ENCODE assay signal across 21 cellular contexts in the genomic region with DNA sequence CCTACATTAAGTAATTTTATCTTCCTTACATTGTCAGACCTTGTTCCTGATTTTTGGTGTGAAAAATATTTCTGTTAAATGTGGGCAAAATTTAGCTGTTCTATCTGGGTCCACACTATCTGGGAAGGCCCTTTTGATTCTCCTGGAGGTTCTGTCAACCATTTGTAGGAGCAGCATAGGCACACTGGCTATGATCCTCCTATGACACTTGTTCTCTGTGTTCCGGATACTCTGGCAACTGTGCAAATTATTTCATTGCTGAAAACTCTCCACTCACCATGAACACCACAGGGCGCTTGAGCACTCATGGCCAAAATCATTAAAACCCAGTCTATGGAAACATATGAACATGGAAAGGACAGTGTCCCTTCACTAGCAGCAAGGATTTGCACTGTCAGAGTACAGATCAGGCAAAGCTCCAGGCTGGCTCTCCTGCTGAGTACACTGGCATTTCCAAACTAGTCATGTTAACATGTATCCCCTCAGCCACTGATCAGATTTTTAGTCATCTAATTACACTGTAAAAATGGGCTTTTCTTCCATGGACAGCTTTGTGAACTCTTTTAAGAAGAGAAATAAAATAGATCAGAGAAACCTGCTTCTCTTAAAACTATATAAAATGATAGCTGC. TPM values are rescaled to one million over a fixed set of nuclear protein-coding genes. Genes with fewer than 3 reads are reported as not detected.
A peak's percentile ranks its signal among the peaks of the same experiment; 100 is the strongest.
DNase-seq lines count a peak whose midpoint lies in the region; ATAC-seq and TF ChIP-seq lines count a peak whose summit lies in the region.
"Had no signal": no experiment of that assay in that cellular context is flagged by ENCODE, and none has a peak within 500 bp of the region (broad histone marks: within the 10 kb centered on the region; RNA-seq: fewer than 3 reads in every experiment).

No MANE protein-coding gene starts in this region.

- H3K9ac ChIP-seq in smooth muscle cell (ENCODE audit: low read depth): peak overlapping the region; percentile 17

- WGBS in smooth muscle cell (ENCODE audit: low lambda C conversion rate): 93% methylated on average over 2 of the region's 2 CpGs
- WGBS in spleen, 5 donors: 38 to 76% (median 50%) methylated on average over 2 of the region's 2 CpGs

- TF ChIP-seq CTCF in foreskin fibroblast (IDR thresholded peaks at IDR 0.05; ENCODE audit: low read depth, low read length) (no peak), smooth muscle cell (IDR thresholded peaks at IDR 0.05; ENCODE audit: borderline replicate concordance, insufficient read depth, poor library complexity, severe bottlenecking) (no peak), spleen (IDR thresholded peaks at IDR 0.05 in 8 of 11, conservative IDR thresholded peaks at IDR 0.05 in 3 of 11) (no peak)

- H3K27me3 ChIP-seq in smooth muscle cell (ENCODE audit: low read depth): no peaks in the 10 kb centered on the region
- H3K27me3 ChIP-seq in spleen (replicated peaks in 1 of 7): no peaks in the 10 kb centered on the region
- H3K27me3 ChIP-seq: body of pancreas, gastrocnemius medialis, SJSA1 had no signal

- H3K27ac ChIP-seq in smooth muscle cell (ENCODE audit: low read depth): peak overlapping the region; percentile 76
- no peak overlapping the region for H3K27ac ChIP-seq in spleen
- H3K27ac ChIP-seq: body of pancreas, gastrocnemius medialis, psoas muscle, SJSA1 had no signal

- no peaks in the 10 kb centered on the region for H3K79me2 ChIP-seq in smooth muscle cell (ENCODE audit: low read depth)

- H3K36me3 ChIP-seq in smooth muscle cell (ENCODE audit: low read depth) (no peaks in the 10 kb centered on the region), spleen (no peaks in the 10 kb centered on the region)
- H3K36me3 ChIP-seq: gastrocnemius medialis, SJSA1 had no signal

- DNase-seq in EH (ENCODE audit: low read depth) (peak; percentile 61), SK-N-DZ (ENCODE audit: low spot score) (peak; percentile 74), foreskin fibroblast (peak; percentile 24 to 54), smooth muscle cell (lab: John Stamatoyannopoulos, UW; ENCODE audit: unreplicated experiment) (no peak), spleen (no peak)
- DNase-seq: activated CD4-positive, CD25-positive, alpha-beta regulatory T cell; activated CD8-positive, alpha-beta T cell treated with anti-CD3 and anti-CD28 coated beads, Interleukin-2, amount 10 ng/mL, durations not matched to agents 7 days and 5 days; activated naive CD8-positive, alpha-beta T cell treated with anti-CD3 and anti-CD28 coated beads for 36 hours; activated T-cell treated with anti-CD3 and anti-CD28 coated beads, Interleukin-2, amount 50 U/mL, for 72 hours; body of pancreas; gastrocnemius medialis; NCI-H1436; NCI-H2171; NCI-H526 treated with DMSO at 0.1 percent for 48 hours; psoas muscle; stimulated activated CD8-positive, alpha-beta memory T cell treated with anti-CD3 and anti-CD28 coated beads, Interleukin-4, amount 100 ng/mL, for 48 hours had no signal

- H2AFZ ChIP-seq in smooth muscle cell (ENCODE audit: low read depth): peak overlapping the region; percentile 58

- H3K4me2 ChIP-seq in smooth muscle cell: peak overlapping the region; percentile 44

- TF ChIP-seq POLR2A in spleen (IDR thresholded peaks at IDR 0.05): no peak

- intact Hi-C loops in spleen (cut with DNase I; ENCODE audit: low total_unique reads): no loop called here

- H4K20me1 ChIP-seq in smooth muscle cell (ENCODE audit: low read depth): no peaks in the 10 kb centered on the region

- H3K9me3 ChIP-seq in smooth muscle cell (replicated peaks; ENCODE audit: low read depth) (no peaks in the 10 kb centered on the region), spleen (no peaks in the 10 kb centered on the region)
- H3K9me3 ChIP-seq: body of pancreas, gastrocnemius medialis, psoas muscle, SJSA1 had no signal

- H3K4me1 ChIP-seq in smooth muscle cell (ENCODE audit: low read depth) (no peaks in the 10 kb centered on the region), spleen (peaks cover 0 to 17% (median 0%) of the 10 kb centered on the region in 6 donors)
- H3K4me1 ChIP-seq: body of pancreas, gastrocnemius medialis, psoas muscle, SJSA1 had no signal

- peaks cover 7% of the 10 kb centered on the region for H3F3A ChIP-seq in smooth muscle cell (ENCODE audit: low read depth)

- ATAC-seq in GM21576 (IDR thresholded peaks at IDR 0.05; ENCODE audit: unreplicated experiment): no peak
- ATAC-seq in GM21717 (IDR thresholded peaks at IDR 0.05; ENCODE audit: unreplicated experiment): no peak
- ATAC-seq: activated CD8-positive, alpha-beta T cell treated with anti-CD3 and anti-CD28 coated beads, Interleukin-2, amount 10 ng/mL, durations not matched to agents 7 days and 5 days; activated T-cell treated with anti-CD3 and anti-CD28 coated beads, Interleukin-2, amount 50 U/mL, for 72 hours; body of pancreas; gastrocnemius medialis; psoas muscle had no signal

- H3K4me3 ChIP-seq in foreskin fibroblast (ENCODE audit: low read depth in 1 of 2, low read length in 2 of 2) (no peak overlapping the region), smooth muscle cell (no peak overlapping the region), spleen (no peak overlapping the region)
- H3K4me3 ChIP-seq: body of pancreas, gastrocnemius medialis, psoas muscle, SJSA1 had no signal

RNA-seq across cellular contexts. Expression of a gene that starts 43.9 kb away (rescaled TPM):
- 7.2 and 8.8 TPM in 2 replicates for polyA plus RNA-seq in SK-N-DZ (2014; cell fraction: cytosol; rRNA removed)
- 34.6 and 71.6 TPM in 2 replicates for polyA plus RNA-seq in SK-N-DZ (2014; cell fraction: nucleus; rRNA removed)
- total RNA-seq in smooth muscle cell (3.5 and 6.1 TPM in 2 replicates), spleen (1 to 10 TPM in 3 of 7 donors, under 1 TPM in 2, not detected in 2; 0.60 to 1.6 (median 1.0) TPM)
- polyA plus RNA-seq in smooth muscle cell (0.89 and 2.2 TPM in 2 replicates), spleen (under 1 TPM; 0.13 to 0.14 (median 0.13) TPM)
- total RNA-seq: activated CD8-positive, alpha-beta T cell treated with anti-CD3 and anti-CD28 coated beads, Interleukin-2, amount 10 ng/mL, durations not matched to agents 7 days and 5 days; activated naive CD8-positive, alpha-beta T cell treated with anti-CD3 and anti-CD28 coated beads for 36 hours; OCI-LY7; T-helper 2 cell treated with Interferon-gamma antibody and Interleukin-4, amounts not matched to agents 100 ng/mL and 5 ng/mL, for 36 hours had no signal

Comparison
In these comparisons a context has a peak if more than half of its experiments do, and no peak if none do; other contexts are left out.
1. DNase-seq: peak in EH (single experiment), SK-N-DZ (single experiment) and foreskin fibroblast (2 of 2); none in smooth muscle cell (single experiment) and spleen (single experiment).